ENCODE assay signal across 19 cellular contexts in genomic region chr5:157566902-157567489, GRCh38. TPM values are rescaled to one million over a fixed set of nuclear protein-coding genes. Genes with fewer than 3 reads are reported as not detected.
DNase-seq lines count a peak whose midpoint lies in the region; ATAC-seq and TF ChIP-seq lines count a peak whose summit lies in the region.
"Had no signal": no experiment of that assay in that cellular context is flagged by ENCODE, and none has a peak within 500 bp of the region (broad histone marks: within the 10 kb centered on the region; RNA-seq: fewer than 3 reads in every experiment).

No MANE protein-coding gene starts in this region.

- H3K4me3 ChIP-seq in mesendoderm (ENCODE audit: low read length) (no peak overlapping the region), dorsolateral prefrontal cortex (no peak overlapping the region)
- H3K4me3 ChIP-seq in CD8-positive, alpha-beta T cell (ENCODE audit: low read depth, low read length) = no peak overlapping the region
- H3K4me3 ChIP-seq: adrenal gland, skin epidermis, vagina had no signal

- no peak overlapping the region for H4K8ac ChIP-seq in mesendoderm (ENCODE audit: low read depth, low read length)

- H3K27ac Mint-ChIP-seq in HFFc6 = peak overlapping the region; percentile 40
- peak overlapping the region; percentile 57 for H3K27ac Mint-ChIP-seq in activated CD4-positive, alpha-beta memory T cell treated with anti-CD3 and anti-CD28 coated beads for 36 hours
- H3K27ac Mint-ChIP-seq in CD8-positive, alpha-beta T cell = no peak overlapping the region
- H3K27ac Mint-ChIP-seq: stimulated activated naive CD8-positive, alpha-beta T cell treated with anti-CD3 and anti-CD28 coated beads, Interleukin-15, Interleukin-2, amounts not matched to agents 100 ng/mL and 50 ng/mL, for 24 hours had no signal

- no peaks in the 10 kb centered on the region for H3K9me3 ChIP-seq in CD8-positive, alpha-beta T cell (ENCODE audit: low read length)
- H3K9me3 ChIP-seq: adrenal gland, BE2C, vagina had no signal

- POLR2A ChIA-PET in activated CD4-positive, alpha-beta memory T cell treated with anti-CD3 and anti-CD28 coated beads for 36 hours (lab: Charles Lee) = interaction anchor here (0.7 to 1.7 kb wide), 3 partner anchors 9 to 26 kb away, joined by 3 to 6 read pairs (median 4); no protein-coding TSS in a partner anchor
- POLR2A ChIA-PET in CD8-positive, alpha-beta T cell (lab: Charles Lee) = interaction anchor here (1.2 kb wide), 1 partner anchor 26 kb away, joined by 3 read pairs; no protein-coding TSS in a partner anchor

- H3K27ac ChIP-seq in mesendoderm (ENCODE audit: low read depth, low read length) (no peak overlapping the region), dorsolateral prefrontal cortex (no peak overlapping the region)
- H3K27ac ChIP-seq in CD8-positive, alpha-beta T cell (ENCODE audit: low read depth, low read length) = no peak overlapping the region
- H3K27ac ChIP-seq: adrenal gland, skin epidermis, vagina had no signal

- H3K4me2 ChIP-seq in mesendoderm (ENCODE audit: low read length) = no peak overlapping the region

- intact Hi-C loops in activated CD4-positive, alpha-beta memory T cell treated with anti-CD3 and anti-CD28 coated beads for 36 hours (cut with micrococcal nuclease) = no loop called here
- intact Hi-C loops in dorsolateral prefrontal cortex (cut with DNase I) = loop anchor here in 1 of 2 donors (10.0 kb wide), 1 partner anchor 148 kb away; no protein-coding TSS in a partner anchor
- intact Hi-C loops in CD8-positive, alpha-beta T cell (cut with DNase I, micrococcal nuclease) = no loop called here

- H3K4me3 Mint-ChIP-seq in HFFc6 = no peak overlapping the region
- no peak overlapping the region for H3K4me3 Mint-ChIP-seq in activated CD4-positive, alpha-beta memory T cell treated with anti-CD3 and anti-CD28 coated beads for 36 hours
- H3K4me3 Mint-ChIP-seq in CD8-positive, alpha-beta T cell = no peak overlapping the region
- H3K4me3 Mint-ChIP-seq: stimulated activated naive CD8-positive, alpha-beta T cell treated with anti-CD3 and anti-CD28 coated beads, Interleukin-15, Interleukin-2, amounts not matched to agents 100 ng/mL and 50 ng/mL, for 24 hours had no signal

- H2BK5ac ChIP-seq in mesendoderm (ENCODE audit: low read length) = no peak overlapping the region

- no peak for ATAC-seq in CD8-positive, alpha-beta T cell
- ATAC-seq: Panc1 had no signal

- no peaks in the 10 kb centered on the region for H3K27me3 Mint-ChIP-seq in HFFc6 (ENCODE audit: insufficient read depth)
- H3K27me3 Mint-ChIP-seq in activated CD4-positive, alpha-beta memory T cell treated with anti-CD3 and anti-CD28 coated beads for 36 hours = no peaks in the 10 kb centered on the region
- no peaks in the 10 kb centered on the region for H3K27me3 Mint-ChIP-seq in CD8-positive, alpha-beta T cell (ENCODE audit: low read depth)

- H3K4me1 ChIP-seq in mesendoderm (ENCODE audit: control insufficient read depth, low read depth, low read length) = peaks cover 9% of the 10 kb centered on the region
- H3K4me1 ChIP-seq in CD8-positive, alpha-beta T cell (ENCODE audit: insufficient read depth, low read length) = no peaks in the 10 kb centered on the region
- H3K4me1 ChIP-seq: BE2C had no signal

- no peaks in the 10 kb centered on the region for H3K9me3 Mint-ChIP-seq in HFFc6
- no peaks in the 10 kb centered on the region for H3K9me3 Mint-ChIP-seq in activated CD4-positive, alpha-beta memory T cell treated with anti-CD3 and anti-CD28 coated beads for 36 hours
- H3K9me3 Mint-ChIP-seq in CD8-positive, alpha-beta T cell = no peaks in the 10 kb centered on the region
- H3K9me3 Mint-ChIP-seq: stimulated activated naive CD8-positive, alpha-beta T cell treated with anti-CD3 and anti-CD28 coated beads, Interleukin-15, Interleukin-2, amounts not matched to agents 100 ng/mL and 50 ng/mL, for 24 hours had no signal

- no peak overlapping the region for H2BK120ac ChIP-seq in mesendoderm (ENCODE audit: low read depth, low read length)

- DNase-seq in CD1c-positive myeloid dendritic cell (ENCODE audit: extremely low spot score) = peak; percentile 93
- DNase-seq in HFFc6 = no peak
- DNase-seq in activated CD4-positive, alpha-beta memory T cell treated with anti-CD3 and anti-CD28 coated beads for 36 hours = no peak
- DNase-seq in mesendoderm = peak; percentile 60
- DNase-seq in dorsolateral prefrontal cortex = no peak
- DNase-seq in NCI-H345 treated with DMSO at 0.1 percent for 48 hours (lab: John Stamatoyannopoulos, UW; ENCODE audit: unreplicated experiment) = no peak
- no peak for DNase-seq in iPS-NIHi11 (ENCODE audit: low spot score)
- no peak for DNase-seq in CD8-positive, alpha-beta T cell
- DNase-seq: BE2C, cerebellar nuclear complex, islet precursor cell, KBM-7, NCI-H1417 treated with DMSO at 0.1 percent for 48 hours, NCI-H446 had no signal

- H4K5ac ChIP-seq in mesendoderm (ENCODE audit: low read length) = no peak overlapping the region

- no peak for TF ChIP-seq CTCF in HFFc6 (IDR thresholded peaks at IDR 0.05)
- no peak for TF ChIP-seq CTCF in dorsolateral prefrontal cortex (IDR thresholded peaks at IDR 0.05 in 54 of 56, conservative IDR thresholded peaks at IDR 0.05 in 2 of 56; ENCODE audit: low read depth in 1 of 56, partially characterized antibody in 56 of 56)
- TF ChIP-seq CTCF in CD8-positive, alpha-beta T cell (IDR thresholded peaks at IDR 0.05) = no peak

- no peak overlapping the region for H2AK5ac ChIP-seq in mesendoderm (ENCODE audit: low read length)

- H3K4me1 Mint-ChIP-seq in HFFc6 (ENCODE audit: low read depth) = peaks cover 73% of the 10 kb centered on the region
- peaks cover 84% of the 10 kb centered on the region for H3K4me1 Mint-ChIP-seq in activated CD4-positive, alpha-beta memory T cell treated with anti-CD3 and anti-CD28 coated beads for 36 hours (ENCODE audit: low read depth)
- H3K4me1 Mint-ChIP-seq in CD8-positive, alpha-beta T cell (ENCODE audit: low read depth) = peaks cover 26% of the 10 kb centered on the region

- no peaks in the 10 kb centered on the region for H3K27me3 ChIP-seq in mesendoderm (ENCODE audit: insufficient read depth, low read length, poor library complexity)
- H3K27me3 ChIP-seq in dorsolateral prefrontal cortex = no peaks in the 10 kb centered on the region
- H3K27me3 ChIP-seq in CD8-positive, alpha-beta T cell (ENCODE audit: insufficient read depth, low read length) = no peaks in the 10 kb centered on the region
- H3K27me3 ChIP-seq: adrenal gland, vagina had no signal

- peaks cover 42% of the 10 kb centered on the region for H3K36me3 Mint-ChIP-seq in HFFc6 (ENCODE audit: low read depth)
- peaks cover 81% of the 10 kb centered on the region for H3K36me3 Mint-ChIP-seq in activated CD4-positive, alpha-beta memory T cell treated with anti-CD3 and anti-CD28 coated beads for 36 hours
- peaks cover 2% of the 10 kb centered on the region for H3K36me3 Mint-ChIP-seq in CD8-positive, alpha-beta T cell

- peaks cover 13% of the 10 kb centered on the region for H3K79me1 ChIP-seq in mesendoderm (ENCODE audit: low read length)

- WGBS in mesendoderm (ENCODE audit: extremely low coverage, insufficient coverage, low lambda C conversion rate) = no CpG with 5 or more reads among the region's 6 CpGs

- CTCF ChIA-PET in activated CD4-positive, alpha-beta memory T cell treated with anti-CD3 and anti-CD28 coated beads for 36 hours (lab: Charles Lee) = interaction anchor here (1.1 to 2.3 kb wide), 3 partner anchors 150 to 224 kb away, joined by 3 to 9 read pairs (median 3); partner anchors contain the start of gene LSM11
- CTCF ChIA-PET in CD8-positive, alpha-beta T cell (lab: Charles Lee) = interaction anchor here (0.9 to 1.4 kb wide), 2 partner anchors 27 to 176 kb away, joined by 3 read pairs; partner anchors contain the start of gene LSM11

- H3K56ac ChIP-seq in mesendoderm (ENCODE audit: low read length) = no peak overlapping the region

- no peak overlapping the region for H3K18ac ChIP-seq in mesendoderm (ENCODE audit: low read length)

- peaks cover 81% of the 10 kb centered on the region for H3K79me2 ChIP-seq in mesendoderm (ENCODE audit: control insufficient read depth, insufficient read depth, low read length)

- H3K36me3 ChIP-seq in mesendoderm (ENCODE audit: control insufficient read depth, insufficient read depth, low read length) = peaks cover 17% of the 10 kb centered on the region
- H3K36me3 ChIP-seq in CD8-positive, alpha-beta T cell (ENCODE audit: insufficient read depth, low read length) = no peaks in the 10 kb centered on the region
- H3K36me3 ChIP-seq: adrenal gland, BE2C, vagina had no signal

- H3K23ac ChIP-seq in mesendoderm (ENCODE audit: low read length) = no peak overlapping the region

- H3K4ac ChIP-seq in mesendoderm (ENCODE audit: low read depth, low read length) = no peak overlapping the region

- no peak overlapping the region for H2BK15ac ChIP-seq in mesendoderm (replicated peaks; ENCODE audit: low read depth)

- no peak overlapping the region for H3K9ac ChIP-seq in mesendoderm (ENCODE audit: low read length)

RNA-seq across cellular contexts. Expression of gene ADAM19, which starts 8.6 kb away (rescaled TPM):
- 100 to 1,000 TPM in 2 of 6 experiments, 10 to 100 TPM in 4; 75.4 to 152 (median 83.2) TPM for total RNA-seq in HFFc6 (2021; fragmentation: NEBNext Ultra II Directional; extraction: Animal tissue kit (Norgen Biotek cat#: 25700))
- 100 to 1,000 TPM; 107 to 111 TPM for total RNA-seq in activated CD4-positive, alpha-beta memory T cell treated with anti-CD3 and anti-CD28 coated beads for 36 hours
- 126 TPM for polyA plus RNA-seq in mesendoderm (2013, experiment 1 of 2)
- 123 TPM for polyA plus RNA-seq in mesendoderm (2013, experiment 2 of 2)
- 10 to 100 TPM in 82 of 120 experiments, 1 to 10 TPM in 38; 6.7 to 17.9 (median 11.0) TPM for total RNA-seq in dorsolateral prefrontal cortex
- 1 to 10 TPM; 5.9 to 6.5 TPM for total RNA-seq in CD8-positive, alpha-beta T cell

Comparison
In these comparisons a context has a peak if more than half of its experiments do, and no peak if none do; other contexts are left out.
1. DNase-seq: peak in CD1c-positive myeloid dendritic cell (single experiment) and mesendoderm (single experiment); none in HFFc6 (single experiment), activated CD4-positive, alpha-beta memory T cell treated with anti-CD3 and anti-CD28 coated beads for 36 hours (single experiment), dorsolateral prefrontal cortex (0 of 10), NCI-H345 treated with DMSO at 0.1 percent for 48 hours (single experiment), iPS-NIHi11 (single experiment) and CD8-positive, alpha-beta T cell (0 of 7).
2. RNA of gene ADAM19, which starts 8.6 kb away (total RNA-seq): 107 to 111 TPM in activated CD4-positive, alpha-beta memory T cell treated with anti-CD3 and anti-CD28 coated beads for 36 hours and 75.4 to 152 TPM in HFFc6; 6.7 to 17.9 TPM in dorsolateral prefrontal cortex and 5.9 to 6.5 TPM in CD8-positive, alpha-beta T cell; every median in the first group is over 4 times any median in the second.